Comparison of ENCODE assay signal across 8 cellular contexts in the genomic region with DNA sequence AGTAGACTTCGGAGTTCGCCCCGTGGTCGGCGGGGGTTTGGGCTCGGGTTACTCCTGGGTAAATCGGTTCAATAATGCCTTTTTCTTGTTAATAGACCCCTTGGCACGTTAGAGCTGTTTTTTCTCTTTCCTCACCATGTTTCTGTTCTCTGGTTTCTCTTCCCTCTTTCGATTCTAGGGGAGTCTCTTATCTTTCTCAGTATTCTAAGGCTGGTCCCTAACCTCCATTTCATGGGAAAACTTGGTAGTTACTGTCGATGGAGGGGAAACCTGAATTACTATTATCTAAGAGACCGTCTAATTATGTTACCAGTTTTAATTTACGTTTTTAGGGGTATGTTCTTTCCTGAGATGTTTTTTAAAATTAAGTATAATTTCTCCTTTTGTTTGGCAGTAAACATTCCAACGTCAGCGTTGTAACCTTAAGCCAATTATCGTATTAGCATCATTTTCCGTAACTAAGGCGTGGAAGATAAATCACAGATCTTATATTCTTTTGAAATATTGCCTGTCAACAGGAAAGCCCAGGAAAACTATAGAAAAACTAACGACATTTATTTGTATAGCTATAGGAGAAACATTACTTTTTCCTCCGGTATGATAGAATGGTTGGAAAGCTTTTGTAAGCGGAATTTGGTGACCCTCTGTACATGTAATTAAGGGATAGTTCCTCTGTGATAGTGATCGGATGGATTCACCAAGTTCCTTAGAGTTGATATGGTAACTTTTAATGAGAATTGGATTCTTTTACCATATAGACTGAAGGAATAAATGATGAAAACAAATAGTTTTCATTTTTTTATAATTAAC. TPM values are rescaled to one million over a fixed set of nuclear protein-coding genes. Genes with fewer than 3 reads are reported as not detected.
DNase-seq lines count a peak whose midpoint lies in the region; ATAC-seq and TF ChIP-seq lines count a peak whose summit lies in the region.

No MANE protein-coding gene starts in this region.

- H3K36me3 ChIP-seq in RWPE2 (ENCODE audit: low read depth): peaks cover 23% of the 10 kb centered on the region
- H3K36me3 ChIP-seq in neuron (ENCODE audit: insufficient read depth, low read length): peaks cover 11% of the 10 kb centered on the region

- peak; percentile 30 for DNase-seq in NCI-H146 treated with DMSO at 0.1 percent for 48 hours (lab: John Stamatoyannopoulos, UW; ENCODE audit: unreplicated experiment)
- no peak for DNase-seq in NCI-H146 (lab: John Stamatoyannopoulos, UW)
- DNase-seq in RWPE2 (ENCODE audit: low spot score): no peak
- no peak for DNase-seq in epithelial cell of proximal tubule (ENCODE audit: low read depth)
- no peak for DNase-seq in ACHN
- DNase-seq in NCI-H510A treated with DMSO at 0.1 percent for 48 hours (lab: John Stamatoyannopoulos, UW): no peak

- H3K27ac ChIP-seq in RWPE2 (ENCODE audit: poor library complexity, severe bottlenecking): peak overlapping the region; percentile 57

- no peaks in the 10 kb centered on the region for H3K9me3 ChIP-seq in RWPE2 (ENCODE audit: severe bottlenecking)
- no peaks in the 10 kb centered on the region for H3K9me3 ChIP-seq in neuron (ENCODE audit: low read length)

- ATAC-seq in HG02884 (IDR thresholded peaks at IDR 0.05; ENCODE audit: unreplicated experiment): peak; percentile 18
- peak; percentile 26 for ATAC-seq in RWPE2 (ENCODE audit: low read depth)

- TF ChIP-seq CTCF in RWPE2 (IDR thresholded peaks at IDR 0.05; ENCODE audit: poor library complexity, severe bottlenecking) (no peak), epithelial cell of proximal tubule (conservative IDR thresholded peaks at IDR 0.05; ENCODE audit: low read depth, low read length) (no peak)

- H3K27me3 ChIP-seq in RWPE2 (ENCODE audit: insufficient read depth, poor library complexity, severe bottlenecking) (no peaks in the 10 kb centered on the region), neuron (ENCODE audit: insufficient read depth, low read length) (no peaks in the 10 kb centered on the region)

- in situ Hi-C loops in ACHN (cut with HindIII; ENCODE audit: low pct_ligation_motif_present, low pct_unique_long_range_greater_than_20kb, low sequenced_read_pairs): no loop called here

- H3K4me3 ChIP-seq in RWPE2 (ENCODE audit: severe bottlenecking): peak overlapping the region; percentile 74
- H3K4me3 ChIP-seq in epithelial cell of proximal tubule (ENCODE audit: low read depth, low read length): peak overlapping the region; percentile 82
- H3K4me3 ChIP-seq in neuron (ENCODE audit: low read length): peak overlapping the region; percentile 57

- H2AFZ ChIP-seq in neuron (ENCODE audit: low read depth, low read length): peak overlapping the region; percentile 4

- H3K4me1 ChIP-seq in RWPE2 (ENCODE audit: insufficient read depth, poor library complexity, severe bottlenecking): peaks cover 9% of the 10 kb centered on the region
- H3K4me1 ChIP-seq in neuron (ENCODE audit: insufficient read depth, low read length): peaks cover 13% of the 10 kb centered on the region

RNA-seq across cellular contexts. Expression of a gene that starts 0.8 kb away (rescaled TPM):
- total RNA-seq in epithelial cell of proximal tubule: 19.2 and 35.2 TPM in 2 replicates

RNA-seq across cellular contexts. Expression of a gene that starts 15.1 kb away (rescaled TPM):
- 0.12 and 1.2 TPM in 2 replicates for total RNA-seq in epithelial cell of proximal tubule
